6 cellular contexts compared by ENCODE assay signal in the genomic region with DNA sequence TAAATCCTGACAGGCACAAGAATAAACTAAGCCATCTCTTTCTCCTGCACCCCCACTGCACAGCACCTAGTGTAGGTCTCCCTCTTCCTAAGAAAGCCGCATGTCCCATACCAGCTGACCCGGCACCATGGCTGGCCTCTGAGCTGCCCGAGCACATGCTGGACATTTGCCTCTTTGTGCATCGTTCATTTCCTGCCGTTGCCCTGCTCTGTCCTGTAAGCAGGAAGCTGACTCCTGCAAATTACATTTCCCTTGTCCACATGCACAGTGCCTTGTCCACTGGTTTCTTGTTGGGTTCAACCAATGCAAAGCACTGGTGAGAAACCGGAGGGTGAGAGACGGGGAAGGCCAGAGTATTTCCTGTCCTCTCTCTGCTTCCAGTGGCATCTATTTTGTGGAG.
A peak's percentile ranks its signal among the peaks of the same experiment; 100 is the strongest.
DNase-seq lines count a peak whose midpoint lies in the region; ATAC-seq, FAIRE-seq and TF ChIP-seq lines count a peak whose summit lies in the region.
"Not testable (repeated sequence)": the region's sequence is repeated elsewhere in the genome, so short reads cannot be mapped to it uniquely, and the experiment has no call there.

No MANE protein-coding gene starts in this region.

- H2BK20ac ChIP-seq in IMR-90 (ENCODE audit: low read depth, low read length), result not testable (repeated sequence)

- not testable (repeated sequence) for H2AK9ac ChIP-seq in IMR-90 (replicated peaks; ENCODE audit: low read depth, low read length, poor library complexity)

- not testable (repeated sequence) for H4K20me1 ChIP-seq in IMR-90 (ENCODE audit: insufficient read depth, low read length)

- H2BK5ac ChIP-seq in IMR-90 (ENCODE audit: low read depth, low read length, poor library complexity, severe bottlenecking), result not testable (repeated sequence)

- H3K4me1 ChIP-seq in IMR-90 (ENCODE audit: control insufficient read depth, insufficient read depth, low read length); Panc1 (ENCODE audit: control insufficient read depth, insufficient read depth, low read length); right lobe of liver: not testable (repeated sequence)

- H3K9ac ChIP-seq in IMR-90 (ENCODE audit: low read depth, low read length), result not testable (repeated sequence)

- not testable (repeated sequence) for TF ChIP-seq RAD21 in IMR-90 (IDR thresholded peaks at IDR 0.05; ENCODE audit: low read length)

- not testable (repeated sequence) for TF ChIP-seq POLR2A in H54 (IDR thresholded peaks at IDR 0.05; ENCODE audit: low read depth, low read length); IMR-90 (IDR thresholded peaks at IDR 0.05; ENCODE audit: low read depth, low read length); right lobe of liver (IDR thresholded peaks at IDR 0.05)

- not testable (repeated sequence) for H4K5ac ChIP-seq in IMR-90 (ENCODE audit: low read depth, low read length)

- not testable (repeated sequence) for H2AK5ac ChIP-seq in IMR-90 (ENCODE audit: low read depth, low read length)

- not testable (repeated sequence) for H4K91ac ChIP-seq in IMR-90 (ENCODE audit: insufficient read depth, low read depth, low read length)

- not testable (repeated sequence) for H3K14ac ChIP-seq in IMR-90 (replicated peaks; ENCODE audit: low read depth, low read length)

- DNase-seq in H54 (ENCODE audit: insufficient read length, low spot score); IMR-90; Panc1 (ENCODE audit: low read depth, low spot score); left lobe of liver (ENCODE audit: low spot score); right lobe of liver: not testable (repeated sequence)
- DNase-seq in dermis blood vessel endothelial cell, result peak; percentile 2

- not testable (repeated sequence) for H3K4me3 ChIP-seq in IMR-90 (ENCODE audit: insufficient read depth, low read depth, low read length); Panc1 (ENCODE audit: low read depth in 2 of 2, low read length in 2 of 2); right lobe of liver

- not testable (repeated sequence) for H3K56ac ChIP-seq in IMR-90 (ENCODE audit: extremely low read depth, insufficient read depth, low read length)

- ATAC-seq in IMR-90 (ENCODE audit: low read depth) (peak; percentile 40), Panc1 (peak; percentile 45; the same call in 1 of the 2 replicates), left lobe of liver (peak; percentile 60), right lobe of liver (peak; percentile 56 to 82 (median 59))

- FAIRE-seq in H54 (lab: Jason Lieb, UNC), result peak; percentile 67

- not testable (repeated sequence) for H3K27me3 ChIP-seq in IMR-90 (ENCODE audit: control insufficient read depth, insufficient read depth, low read length); Panc1 (ENCODE audit: control insufficient read depth, insufficient read depth, low read length); right lobe of liver

- POLR2A ChIA-PET in IMR-90 (lab: Charles Lee; ENCODE audit: unreplicated experiment); Panc1 (lab: Charles Lee): not testable (repeated sequence)

- not testable (repeated sequence) for H4K8ac ChIP-seq in IMR-90 (ENCODE audit: low read depth in 2 of 2, low read length in 2 of 2)

- H3K4me2 ChIP-seq in IMR-90 (ENCODE audit: low read depth, low read length), result not testable (repeated sequence)

- not testable (repeated sequence) for H3K9me1 ChIP-seq in IMR-90 (ENCODE audit: insufficient read depth, low read length)

- not testable (repeated sequence) for H3K79me1 ChIP-seq in IMR-90 (ENCODE audit: low read depth in 1 of 2, low read length in 2 of 2)

- not testable (repeated sequence) for H2BK15ac ChIP-seq in IMR-90 (ENCODE audit: low read depth, low read length)

- BruUV-seq in IMR-90 (replicated peaks; lab: Mats Ljungman, UMichigan); Panc1 (replicated peaks; lab: Mats Ljungman, UMichigan): not testable (repeated sequence)

- in situ Hi-C loops in IMR-90 (cut with MboI; ENCODE audit: low sequenced_read_pairs); Panc1 (cut with HindIII; ENCODE audit: low pct_unique_long_range_greater_than_20kb, low sequenced_read_pairs): not testable (repeated sequence)

- H3K23ac ChIP-seq in IMR-90 (ENCODE audit: low read depth, low read length), result not testable (repeated sequence)

- CTCF ChIA-PET in IMR-90 (lab: Yijun Ruan, JAX); Panc1 (lab: Charles Lee): not testable (repeated sequence)

- not testable (repeated sequence) for H2AFZ ChIP-seq in IMR-90 (replicated peaks; ENCODE audit: low read length, poor library complexity)

- WGBS in IMR-90 (ENCODE audit: extremely low coverage in 2 of 2, insufficient read length in 1 of 2), 2 experiments, result no CpG with 5 or more reads among the region's 7 CpGs
- WGBS in right lobe of liver (ENCODE audit: insufficient coverage, low coverage, low lambda C conversion rate, missing lambda C conversion rate), result no CpG with 5 or more reads among the region's 7 CpGs

- H2BK120ac ChIP-seq in IMR-90 (ENCODE audit: low read depth, low read length), result not testable (repeated sequence)

- dilution Hi-C loops in IMR-90 (cut with HindIII; ENCODE audit: low sequenced_read_pairs, unreplicated experiment), result not testable (repeated sequence)

- intact Hi-C loops in IMR-90 (cut with micrococcal nuclease); Panc1 (cut with micrococcal nuclease; ENCODE audit: unreplicated experiment); right lobe of liver (cut with DNase I): not testable (repeated sequence)

- not testable (repeated sequence) for H3K4ac ChIP-seq in IMR-90 (ENCODE audit: low read depth, low read length)

- not testable (repeated sequence) for H3K27ac ChIP-seq in IMR-90 (ENCODE audit: insufficient read depth, low read length); Panc1 (ENCODE audit: low read length); right lobe of liver

- not testable (repeated sequence) for H3K18ac ChIP-seq in IMR-90 (ENCODE audit: low read depth, low read length)

- TF ChIP-seq CTCF in IMR-90 (conservative IDR thresholded peaks at IDR 0.05; ENCODE audit: low read depth, low read length); Panc1 (IDR thresholded peaks at IDR 0.05); right lobe of liver (IDR thresholded peaks at IDR 0.05): not testable (repeated sequence)

- not testable (repeated sequence) for H3K36me3 ChIP-seq in IMR-90 (ENCODE audit: control insufficient read depth, insufficient read depth, low read length); Panc1 (ENCODE audit: control insufficient read depth, insufficient read depth, low read length); right lobe of liver

- H3K9me3 ChIP-seq in IMR-90 (ENCODE audit: control insufficient read depth, insufficient read depth, low read length); Panc1 (ENCODE audit: control insufficient read depth, insufficient read depth, low read depth, low read length); right lobe of liver: not testable (repeated sequence)
